ENCODE assay signal across 15 cellular contexts in the genomic region with DNA sequence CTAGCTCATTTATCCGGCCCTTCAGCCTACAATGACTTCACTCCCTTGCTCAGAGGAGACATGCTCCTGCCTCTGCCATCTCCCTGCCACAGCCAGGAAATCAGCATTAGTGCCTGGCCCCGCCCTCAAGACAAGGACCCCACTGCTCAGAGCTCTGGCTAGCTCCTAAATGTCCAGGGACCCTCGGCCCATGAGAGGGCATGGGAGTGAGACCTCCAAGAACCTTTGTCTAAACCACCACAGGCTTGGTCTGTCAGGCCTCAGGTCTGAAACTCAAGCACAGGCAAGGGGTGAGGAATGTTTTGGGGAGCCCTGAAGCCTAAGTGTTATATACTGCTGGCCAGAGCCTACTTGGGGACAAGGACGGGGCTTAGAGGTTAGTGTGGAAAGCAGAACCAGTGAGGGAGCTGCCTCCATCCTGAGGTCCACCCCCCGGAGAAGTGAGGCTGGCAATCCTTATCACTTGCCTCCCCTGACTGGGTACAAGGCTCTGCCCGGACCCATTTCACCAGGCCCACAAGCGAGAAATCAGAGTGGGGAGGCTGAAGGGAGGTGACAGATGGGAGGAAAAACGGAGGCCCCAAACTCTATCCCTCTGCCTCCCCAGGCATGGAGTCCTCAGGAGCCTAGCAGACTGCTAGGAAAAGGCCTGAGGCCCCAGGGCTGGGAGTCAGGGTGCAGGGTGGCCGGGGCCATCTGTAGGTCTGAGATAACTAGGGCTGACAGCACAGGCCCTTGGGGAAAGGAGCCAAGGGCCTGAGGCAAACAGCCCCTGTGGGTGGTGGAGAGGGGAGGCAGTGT. TPM values are rescaled to one million over a fixed set of nuclear protein-coding genes. Genes with fewer than 3 reads are reported as not detected.
DNase-seq lines count a peak whose midpoint lies in the region; ATAC-seq, FAIRE-seq and TF ChIP-seq lines count a peak whose summit lies in the region.
"Had no signal": no experiment of that assay in that cellular context is flagged by ENCODE, and none has a peak within 500 bp of the region (broad histone marks: within the 10 kb centered on the region; RNA-seq: fewer than 3 reads in every experiment).

No MANE protein-coding gene starts in this region.

- no peak for ATAC-seq in CD8-positive, alpha-beta T cell
- ATAC-seq in effector memory CD8-positive, alpha-beta T cell (replicated peaks): no peak
- ATAC-seq: stimulated activated naive CD8-positive, alpha-beta T cell treated with anti-CD3 and anti-CD28 coated beads, Interleukin-15, amount 100 ng/mL, for 72 hours had no signal

- H3K27ac ChIP-seq in CD8-positive, alpha-beta T cell (ENCODE audit: low read depth, low read length): no peak overlapping the region
- H3K27ac ChIP-seq: GM23248 had no signal

- H3K4me3 Mint-ChIP-seq in CD8-positive, alpha-beta T cell: peak overlapping the region; percentile 56
- no peak overlapping the region for H3K4me3 Mint-ChIP-seq in effector memory CD8-positive, alpha-beta T cell
- H3K4me3 Mint-ChIP-seq: stimulated activated naive CD8-positive, alpha-beta T cell treated with anti-CD3 and anti-CD28 coated beads, Interleukin-15, amount 100 ng/mL, for 72 hours had no signal

- intact Hi-C loops in CD8-positive, alpha-beta T cell (cut with DNase I, micrococcal nuclease): loop anchor here (2.0 to 10.0 kb wide), 2 partner anchors 18 to 416 kb away; a partner anchor contains a TSS

- POLR2A ChIA-PET in CD8-positive, alpha-beta T cell (lab: Charles Lee): interaction anchor here (0.8 to 3.8 kb wide), 3 partner anchors 11 to 32 kb away, joined by 3 to 33 read pairs (median 6); no protein-coding TSS in a partner anchor

- no peaks in the 10 kb centered on the region for H3K9me3 ChIP-seq in CD8-positive, alpha-beta T cell (ENCODE audit: low read length)

- H3K4me1 ChIP-seq in CD8-positive, alpha-beta T cell (ENCODE audit: insufficient read depth, low read length): peaks cover 17% of the 10 kb centered on the region

- H3K27me3 ChIP-seq in CD8-positive, alpha-beta T cell (ENCODE audit: insufficient read depth, low read length): no peaks in the 10 kb centered on the region

- no peaks in the 10 kb centered on the region for H3K36me3 Mint-ChIP-seq in CD8-positive, alpha-beta T cell
- no peaks in the 10 kb centered on the region for H3K36me3 Mint-ChIP-seq in effector memory CD8-positive, alpha-beta T cell (ENCODE audit: insufficient read depth)

- no peaks in the 10 kb centered on the region for H3K9me3 Mint-ChIP-seq in CD8-positive, alpha-beta T cell
- no peaks in the 10 kb centered on the region for H3K9me3 Mint-ChIP-seq in effector memory CD8-positive, alpha-beta T cell
- H3K9me3 Mint-ChIP-seq: stimulated activated naive CD8-positive, alpha-beta T cell treated with anti-CD3 and anti-CD28 coated beads, Interleukin-15, amount 100 ng/mL, for 72 hours had no signal

- no peak overlapping the region for H3K4me3 ChIP-seq in CD8-positive, alpha-beta T cell (ENCODE audit: low read depth, low read length)
- H3K4me3 ChIP-seq: GM23248 had no signal

- TF ChIP-seq POLR2A in H54 (IDR thresholded peaks at IDR 0.05; ENCODE audit: low read depth, low read length): no peak

- DNase-seq in CD8-positive, alpha-beta T cell: no peak
- DNase-seq in NCI-H524 treated with DMSO at 0.1 percent for 48 hours (lab: John Stamatoyannopoulos, UW): peak; percentile 22
- no peak for DNase-seq in effector memory CD8-positive, alpha-beta T cell
- DNase-seq in retina: peak; percentile 51
- no peak for DNase-seq in H54 (ENCODE audit: insufficient read length, low spot score)
- DNase-seq in dermis blood vessel endothelial cell: no peak
- DNase-seq in NCI-H187 treated with DMSO at 0.1 percent for 48 hours (lab: John Stamatoyannopoulos, UW): no peak
- DNase-seq: GM23248; MM.1S; NCI-H345; SHP77; stimulated activated CD4-positive, alpha-beta T cell treated with anti-CD3 and anti-CD28 coated beads, Interleukin-2, amount 100 ng/mL, for 48 hours; stimulated activated naive CD8-positive, alpha-beta T cell treated with anti-CD3 and anti-CD28 coated beads, Interleukin-15, amount 100 ng/mL, for 72 hours had no signal

- peak overlapping the region; percentile 67 for H3K27ac Mint-ChIP-seq in CD8-positive, alpha-beta T cell
- peak overlapping the region; percentile 86 to 88 for H3K27ac Mint-ChIP-seq in effector memory CD8-positive, alpha-beta T cell

- no peak for TF ChIP-seq CTCF in CD8-positive, alpha-beta T cell (IDR thresholded peaks at IDR 0.05)

- CTCF ChIA-PET in CD8-positive, alpha-beta T cell (lab: Charles Lee): interaction anchor here (1.2 to 4.8 kb wide), 9 partner anchors 9 to 260 kb away, joined by 3 to 47 read pairs (median 8); no protein-coding TSS in a partner anchor

- H3K4me1 Mint-ChIP-seq in CD8-positive, alpha-beta T cell (ENCODE audit: low read depth): peaks cover 17% of the 10 kb centered on the region
- peaks cover 4 to 14% of the 10 kb centered on the region in 2 donors for H3K4me1 Mint-ChIP-seq in effector memory CD8-positive, alpha-beta T cell (ENCODE audit: low read depth in 2 of 2)

- no peaks in the 10 kb centered on the region for H3K27me3 Mint-ChIP-seq in CD8-positive, alpha-beta T cell (ENCODE audit: low read depth)
- no peaks in the 10 kb centered on the region for H3K27me3 Mint-ChIP-seq in effector memory CD8-positive, alpha-beta T cell
- H3K27me3 Mint-ChIP-seq: stimulated activated naive CD8-positive, alpha-beta T cell treated with anti-CD3 and anti-CD28 coated beads, Interleukin-15, amount 100 ng/mL, for 72 hours had no signal

- no peaks in the 10 kb centered on the region for H3K36me3 ChIP-seq in CD8-positive, alpha-beta T cell (ENCODE audit: insufficient read depth, low read length)

- FAIRE-seq in H54 (lab: Jason Lieb, UNC): no peak

RNA-seq across cellular contexts. Expression of a gene that starts 18.8 kb away (rescaled TPM):
- total RNA-seq in CD8-positive, alpha-beta T cell: 1 to 10 TPM; 5.0 to 5.6 TPM
- 1.8 and 3.7 TPM in 2 replicates for total RNA-seq in dermis blood vessel endothelial cell

RNA-seq across cellular contexts. Expression of a gene that starts 39.2 kb away (rescaled TPM):
- total RNA-seq in CD8-positive, alpha-beta T cell: not detected
- not detected in 2 replicates for total RNA-seq in dermis blood vessel endothelial cell
- total RNA-seq: lung microvascular endothelial cell had no signal

RNA-seq across cellular contexts. Expression of a gene that starts 39.3 kb away (rescaled TPM):
- not detected for total RNA-seq in CD8-positive, alpha-beta T cell
- not detected in 2 replicates for total RNA-seq in dermis blood vessel endothelial cell
- total RNA-seq: lung microvascular endothelial cell had no signal

RNA-seq across cellular contexts. Expression of a gene that starts 54.8 kb away (rescaled TPM):
- not detected for total RNA-seq in CD8-positive, alpha-beta T cell
- total RNA-seq in dermis blood vessel endothelial cell: not detected in 2 replicates
- total RNA-seq: epithelial cell of proximal tubule, GM23248, lung microvascular endothelial cell had no signal

RNA-seq across cellular contexts. Expression of a gene that starts 55.0 kb away (rescaled TPM):
- under 1 TPM in 1 of 2 experiments, not detected in 1; 0.05 TPM for total RNA-seq in CD8-positive, alpha-beta T cell
- total RNA-seq in dermis blood vessel endothelial cell: not detected in 2 replicates
- total RNA-seq: epithelial cell of proximal tubule, GM23248, lung microvascular endothelial cell had no signal

Comparison
In these comparisons a context has a peak if more than half of its experiments do, and no peak if none do; other contexts are left out.
1. DNase-seq: peak in NCI-H524 treated with DMSO at 0.1 percent for 48 hours (single experiment) and retina (single experiment); none in CD8-positive, alpha-beta T cell (0 of 7), effector memory CD8-positive, alpha-beta T cell (0 of 3), H54 (single experiment), dermis blood vessel endothelial cell (single experiment) and NCI-H187 treated with DMSO at 0.1 percent for 48 hours (single experiment).